In genomic region chr17:50798424-50799344, GRCh38 we compare ENCODE assay signal across 16 cellular contexts. TPM values are rescaled to one million over a fixed set of nuclear protein-coding genes. Genes with fewer than 3 reads are reported as not detected.
DNase-seq lines count a peak whose midpoint lies in the region; FAIRE-seq and TF ChIP-seq lines count a peak whose summit lies in the region.
"Had no signal": no experiment of that assay in that cellular context is flagged by ENCODE, and none has a peak within 500 bp of the region (broad histone marks: within the 10 kb centered on the region; RNA-seq: fewer than 3 reads in every experiment).

No MANE protein-coding gene starts in this region.

- H2AK5ac ChIP-seq in H1 (ENCODE audit: low read depth, low read length) = no peak overlapping the region
- peak overlapping the region; percentile 21 for H2AK5ac ChIP-seq in neuronal stem cell (ENCODE audit: low read depth, low read length)

- no peak overlapping the region for H2BK20ac ChIP-seq in H1 (ENCODE audit: low read length)

- H3K4me2 ChIP-seq in Karpas-422 (ENCODE audit: low read depth, low read length, poor library complexity, severe bottlenecking) = no peak overlapping the region
- no peak overlapping the region for H3K4me2 ChIP-seq in H1 (ENCODE audit: insufficient read depth in 1 of 2, low read depth in 2 of 2, low read length in 2 of 2)
- no peak overlapping the region for H3K4me2 ChIP-seq in neuronal stem cell (ENCODE audit: insufficient read depth, low read length, poor library complexity, severe bottlenecking)

- TF ChIP-seq EP300 in H1 (IDR thresholded peaks at IDR 0.05; ENCODE audit: borderline replicate concordance in 1 of 2, low read depth in 2 of 2, low read length in 2 of 2) = no peak

- H3K9me2 ChIP-seq in Karpas-422 (replicated peaks; ENCODE audit: insufficient read depth, low read length) = no peaks in the 10 kb centered on the region

- FAIRE-seq in H1 (lab: Jason Lieb, UNC) = no peak

- no peak overlapping the region for H3K9ac ChIP-seq in Karpas-422 (ENCODE audit: low read length)
- H3K9ac ChIP-seq in H1 (replicated peaks in 1 of 4; ENCODE audit: extremely low read depth in 1 of 4, low read depth in 3 of 4, low read length in 3 of 4) = no peak overlapping the region
- no peak overlapping the region for H3K9ac ChIP-seq in neuronal stem cell (ENCODE audit: low read depth, low read length, poor library complexity)

- H4K91ac ChIP-seq in H1 (replicated peaks; ENCODE audit: insufficient read length, low read length) (peak overlapping the region; percentile 33), neuronal stem cell (ENCODE audit: low read depth, low read length, poor library complexity) (no peak overlapping the region)

- H3K4me1 ChIP-seq in Karpas-422 (ENCODE audit: low read length) (no peaks in the 10 kb centered on the region), H1 (replicated peaks in 1 of 4; ENCODE audit: control insufficient read depth in 3 of 4, insufficient read depth in 4 of 4, low read length in 3 of 4) (peaks cover 0 to 5% (median 2%) of the 10 kb centered on the region in 4 experiments; a peak in 4 of 7 replicates), neuronal stem cell (ENCODE audit: control insufficient read depth in 2 of 2, insufficient read depth in 1 of 2, low read depth in 1 of 2, low read length in 2 of 2) (peaks cover 6 to 13% of the 10 kb centered on the region in 2 donors), BE2C (peaks cover 6% of the 10 kb centered on the region)
- H3K4me1 ChIP-seq: SJCRH30 had no signal

- no peak overlapping the region for H3K4me3 ChIP-seq in Karpas-422 (ENCODE audit: low read length)
- no peak overlapping the region for H3K4me3 ChIP-seq in H1 (ENCODE audit: extremely low read depth in 1 of 4, insufficient read depth in 2 of 4, low read depth in 3 of 4, low read length in 4 of 4)
- peak overlapping the region in 1 of 2 donors; percentile 58 for H3K4me3 ChIP-seq in neuronal stem cell (ENCODE audit: low read length in 2 of 2)
- H3K4me3 ChIP-seq in BE2C (ENCODE audit: low read depth, low read length) = no peak overlapping the region
- H3K4me3 ChIP-seq: SJCRH30 had no signal

- no peak for TF ChIP-seq POLR2A in H1 (IDR thresholded peaks at IDR 0.05; ENCODE audit: control extremely low read depth in 1 of 2, low read depth in 2 of 2, low read length in 2 of 2)

- TF ChIP-seq CTCF in H1 (IDR thresholded peaks at IDR 0.05; ENCODE audit: control extremely low read depth in 1 of 3, insufficient read depth in 1 of 3, low read depth in 1 of 3, low read length in 3 of 3) (no peak), BE2C (IDR thresholded peaks at IDR 0.05; ENCODE audit: low read depth, low read length) (no peak)

- H3K4ac ChIP-seq in H1 (replicated peaks; ENCODE audit: insufficient read length, low read depth, low read length) = no peak overlapping the region
- no peak overlapping the region for H3K4ac ChIP-seq in neuronal stem cell (ENCODE audit: low read length)

- no peaks in the 10 kb centered on the region for H3K79me1 ChIP-seq in H1 (ENCODE audit: low read depth, low read length)
- no peaks in the 10 kb centered on the region for H3K79me1 ChIP-seq in neuronal stem cell (ENCODE audit: low read depth, low read length)

- POLR2A ChIA-PET in H1 (lab: Charles Lee; ENCODE audit: partially characterized antibody) = interaction anchor here (0.8 to 1.6 kb wide), 2 partner anchors 14 to 46 kb away, joined by 3 to 4 read pairs; no protein-coding TSS in a partner anchor

- H3K14ac ChIP-seq in H1 (ENCODE audit: insufficient read length) (no peak overlapping the region), neuronal stem cell (ENCODE audit: low read length) (no peak overlapping the region)

- H3K27me3 ChIP-seq in Karpas-422 (ENCODE audit: low read length) (no peaks in the 10 kb centered on the region), H1 (replicated peaks in 1 of 4; ENCODE audit: control insufficient read depth in 3 of 4, extremely low read depth in 1 of 4, insufficient read depth in 3 of 4, low read length in 3 of 4) (no peaks in the 10 kb centered on the region), neuronal stem cell (ENCODE audit: control insufficient read depth in 3 of 3, insufficient read depth in 3 of 3, low read depth in 1 of 3, low read length in 3 of 3) (peaks cover 0 to 7% (median 0%) of the 10 kb centered on the region in 3 experiments), BE2C (no peaks in the 10 kb centered on the region)
- H3K27me3 ChIP-seq: SJCRH30 had no signal

- H3K18ac ChIP-seq in H1 (ENCODE audit: extremely low read depth, low read length) (no peak overlapping the region), neuronal stem cell (ENCODE audit: low read length) (peak overlapping the region; percentile 23)

- no peaks in the 10 kb centered on the region for H3K36me3 ChIP-seq in Karpas-422 (ENCODE audit: insufficient read depth, low read length)
- no peaks in the 10 kb centered on the region for H3K36me3 ChIP-seq in H1 (ENCODE audit: control insufficient read depth in 2 of 4, insufficient read depth in 4 of 4, low read length in 3 of 4)
- no peaks in the 10 kb centered on the region for H3K36me3 ChIP-seq in neuronal stem cell (replicated peaks in 1 of 2; ENCODE audit: control insufficient read depth in 2 of 2, insufficient read depth in 2 of 2, low read length in 2 of 2)
- no peaks in the 10 kb centered on the region for H3K36me3 ChIP-seq in BE2C
- H3K36me3 ChIP-seq: SJCRH30 had no signal

- no peak for TF ChIP-seq RAD21 in H1 (IDR thresholded peaks at IDR 0.05 in 1 of 2, conservative IDR thresholded peaks at IDR 0.05 in 1 of 2; ENCODE audit: low read depth in 2 of 2, low read length in 2 of 2)

- no peaks in the 10 kb centered on the region for H3K9me3 ChIP-seq in Karpas-422 (ENCODE audit: low read length)
- no peaks in the 10 kb centered on the region for H3K9me3 ChIP-seq in H1 (ENCODE audit: insufficient read depth in 2 of 2, low read depth in 1 of 2, low read length in 1 of 2)
- no peaks in the 10 kb centered on the region for H3K9me3 ChIP-seq in neuronal stem cell (replicated peaks in 1 of 2; ENCODE audit: control insufficient read depth in 2 of 2, insufficient read depth in 1 of 2, low read depth in 1 of 2, low read length in 2 of 2)
- H3K9me3 ChIP-seq in BE2C = no peaks in the 10 kb centered on the region
- H3K9me3 ChIP-seq: SJCRH30 had no signal

- H4K8ac ChIP-seq in H1 (ENCODE audit: extremely low read depth, insufficient read depth, low read length) (peak overlapping the region; percentile 8; the same call in 1 of the 2 replicates), neuronal stem cell (ENCODE audit: low read depth, low read length) (no peak overlapping the region)

- peak overlapping the region; percentile 94; the same call in 1 of the 2 replicates for H2BK15ac ChIP-seq in H1 (ENCODE audit: low read length)
- H2BK15ac ChIP-seq in neuronal stem cell (ENCODE audit: low read length) = peak overlapping the region; percentile 64

- H2AFZ ChIP-seq in Karpas-422 (ENCODE audit: low read length) = no peak overlapping the region
- peak overlapping the region; percentile 87; the same call in 1 of the 2 replicates for H2AFZ ChIP-seq in H1 (ENCODE audit: low read length)
- H2AFZ ChIP-seq in neuronal stem cell (ENCODE audit: low read length) = peak overlapping the region; percentile 72

- no peaks in the 10 kb centered on the region for H3K23me2 ChIP-seq in H1 (ENCODE audit: low read depth, low read length)

- CTCF ChIA-PET in H1 (lab: Charles Lee; ENCODE audit: partially characterized antibody) = interaction anchor here (0.7 to 11.5 kb wide), 10 partner anchors 11 to 53 kb away, joined by 3 to 130 read pairs (median 4); partner anchors contain the start of gene ANKRD40CL

- 86% methylated on average over 22 of the region's 22 CpGs; no CpG with 5 or more reads in 1 of the 2 experiments for WGBS in H1 (ENCODE audit: extremely low coverage in 1 of 2, insufficient coverage in 1 of 2, insufficient read length in 1 of 2, insufficient replicate concordance in 2 of 2, low coverage in 1 of 2, low lambda C conversion rate in 2 of 2, missing lambda C conversion rate in 1 of 2), 2 experiments
- WGBS in neuronal stem cell (ENCODE audit: extremely low coverage in 2 of 2, insufficient read length in 2 of 2, insufficient replicate concordance in 1 of 2), 2 donors = no CpG with 5 or more reads among the region's 22 CpGs

- DNase-seq in 8988T (peak; percentile 3), Karpas-422 (peak; percentile 12), H1 (ENCODE audit: low read depth in 1 of 2, low spot score in 2 of 2) (no peak), neuronal stem cell (ENCODE audit: low spot score) (no peak), SW480 (ENCODE audit: low spot score) (no peak), inferior parietal cortex (ENCODE audit: extremely low spot score) (no peak), BE2C (no peak)
- DNase-seq in stimulated activated CD4-positive, alpha-beta T cell treated with anti-CD3 and anti-CD28 coated beads, Interleukin-2, amount 100 ng/mL, for 24 hours = no peak
- DNase-seq: activated CD4-positive, alpha-beta T cell treated with anti-CD3 and anti-CD28 coated beads, Interleukin-2, amount 50 U/mL, for 1 hour; activated T-cell treated with anti-CD3 and anti-CD28 coated beads, Interleukin-2, amount 50 U/mL, for 48 hours; HCEC 1CT; immature natural killer cell; SJCRH30; stimulated activated naive B cell treated with anti-CD40 and anti-IgM and Interleukin-4, amounts not matched to agents 10 μg/mL and 1 μg/mL and 100 μg/mL, for 72 hours had no signal

- H4K20me1 ChIP-seq in Karpas-422 (ENCODE audit: insufficient read depth, low read depth, low read length) (no peaks in the 10 kb centered on the region), H1 (replicated peaks in 1 of 2; ENCODE audit: control insufficient read depth in 1 of 2, insufficient read depth in 2 of 2, low read length in 2 of 2) (no peaks in the 10 kb centered on the region)

- H3K27ac ChIP-seq in Karpas-422 (ENCODE audit: low read length) (no peak overlapping the region), H1 (ENCODE audit: low read depth, low read length) (no peak overlapping the region), neuronal stem cell (replicated peaks; ENCODE audit: low read length) (no peak overlapping the region)
- H3K27ac ChIP-seq: SJCRH30 had no signal

- H3K23ac ChIP-seq in H1 (ENCODE audit: insufficient read length) = no peak overlapping the region
- H3K23ac ChIP-seq in neuronal stem cell (ENCODE audit: low read depth, low read length, poor library complexity) = no peak overlapping the region

- no peak overlapping the region for H3K56ac ChIP-seq in H1 (replicated peaks; ENCODE audit: insufficient read length, low read depth, low read length)

- no peak overlapping the region for H4K5ac ChIP-seq in H1 (ENCODE audit: insufficient read length, low read depth, low read length)

- H3K79me2 ChIP-seq in Karpas-422 (ENCODE audit: low read length) (no peaks in the 10 kb centered on the region), H1 (ENCODE audit: control insufficient read depth in 1 of 2, insufficient read depth in 2 of 2, low read length in 2 of 2) (no peaks in the 10 kb centered on the region)

- H2BK120ac ChIP-seq in H1 (replicated peaks; ENCODE audit: low read depth, low read length) (no peak overlapping the region), neuronal stem cell (ENCODE audit: low read depth, low read length) (no peak overlapping the region)

- H2BK12ac ChIP-seq in H1 (ENCODE audit: low read depth, low read length) = 0 out of 2 replicates have a peak overlapping the region, but pooled peaks have one; percentile 19
- no peak overlapping the region for H2BK12ac ChIP-seq in neuronal stem cell (ENCODE audit: low read length)

- peak overlapping the region; percentile 60; the same call in 1 of the 2 replicates for H2BK5ac ChIP-seq in H1 (ENCODE audit: low read depth, low read length)
- H2BK5ac ChIP-seq in neuronal stem cell (ENCODE audit: low read length) = peak overlapping the region; percentile 30

RNA-seq across cellular contexts. Expression of gene ANKRD40CL, which starts 31.4 kb away (rescaled TPM):
- not detected in 2 replicates for total RNA-seq in Karpas-422 (2014; rRNA removed; shearing (Covaris generic); ENCODE audit: low replicate concordance)
- not detected in 2 replicates for total RNA-seq in H1 (2021; fragmentation: NEBNext Ultra II Directional; extraction: Animal tissue kit (Norgen Biotek cat#: 25700))
- not detected in 2 replicates for polyA plus RNA-seq in H1 (2011; rRNA removed)
- polyA plus RNA-seq in H1 (2011; cell fraction: cytosol; rRNA removed) = not detected
- not detected for polyA plus RNA-seq in H1 (2011; cell fraction: nucleus; rRNA removed)
- polyA plus RNA-seq in H1 (2012, experiment 1 of 2) = not detected in 4 replicates
- not detected for polyA plus RNA-seq in H1 (2012, experiment 2 of 2)
- polyA plus RNA-seq in H1 (2013, experiment 1 of 2) = not detected
- not detected for polyA plus RNA-seq in H1 (2013, experiment 2 of 2)
- not detected in 2 replicates for polyA minus RNA-seq in H1 (2011; rRNA and poly(A)+ RNA removed)
- not detected for polyA minus RNA-seq in H1 (2011; cell fraction: cytosol; rRNA and poly(A)+ RNA removed)
- polyA minus RNA-seq in H1 (2011; cell fraction: nucleus; rRNA and poly(A)+ RNA removed) = not detected
- polyA plus RNA-seq in neuronal stem cell (2013, experiment 1 of 2) = not detected
- not detected for polyA plus RNA-seq in neuronal stem cell (2013, experiment 2 of 2)
- not detected for polyA plus RNA-seq in BE2C (2012; ENCODE audit: insufficient read depth, insufficient read length, low read depth)
- total RNA-seq: glomerular endothelial cell, neural crest cell, SJCRH30 had no signal
- polyA plus RNA-seq: immature natural killer cell had no signal

RNA-seq across cellular contexts. Expression of gene WFIKKN2, which starts 36.7 kb away (rescaled TPM):
- total RNA-seq in Karpas-422 (2014; rRNA removed; shearing (Covaris generic); ENCODE audit: low replicate concordance) = not detected in 2 replicates
- total RNA-seq in H1 (2021; fragmentation: NEBNext Ultra II Directional; extraction: Animal tissue kit (Norgen Biotek cat#: 25700)) = 0.07 TPM in 1 of 2 replicates, not detected in the other
- 0.30 and 0.33 TPM in 2 replicates for polyA plus RNA-seq in H1 (2011; rRNA removed)
- 0.30 TPM for polyA plus RNA-seq in H1 (2011; cell fraction: cytosol; rRNA removed)
- polyA plus RNA-seq in H1 (2011; cell fraction: nucleus; rRNA removed) = 0.29 TPM
- polyA plus RNA-seq in H1 (2012, experiment 1 of 2) = 0.10 to 0.39 TPM (median 0.29 TPM) in 4 replicates
- polyA plus RNA-seq in H1 (2012, experiment 2 of 2) = 0.22 TPM
- 0.10 TPM for polyA plus RNA-seq in H1 (2013, experiment 1 of 2)
- polyA plus RNA-seq in H1 (2013, experiment 2 of 2) = 0.06 TPM
- 0.19 and 0.39 TPM in 2 replicates for polyA minus RNA-seq in H1 (2011; rRNA and poly(A)+ RNA removed)
- 0.29 TPM for polyA minus RNA-seq in H1 (2011; cell fraction: cytosol; rRNA and poly(A)+ RNA removed)
- polyA minus RNA-seq in H1 (2011; cell fraction: nucleus; rRNA and poly(A)+ RNA removed) = not detected
- polyA plus RNA-seq in neuronal stem cell (2013, experiment 1 of 2) = 0.03 TPM
- 0.01 TPM for polyA plus RNA-seq in neuronal stem cell (2013, experiment 2 of 2)
- 0.32 TPM for polyA plus RNA-seq in BE2C (2012; ENCODE audit: insufficient read depth, insufficient read length, low read depth)
- total RNA-seq: glomerular endothelial cell, SJCRH30 had no signal
- polyA plus RNA-seq: immature natural killer cell had no signal

Comparison
In these comparisons a context has a peak if more than half of its experiments do, and no peak if none do; other contexts are left out.
1. DNase-seq: peak in 8988T (single experiment) and Karpas-422 (single experiment); none in H1 (0 of 2), neuronal stem cell (single experiment), SW480 (single experiment), stimulated activated CD4-positive, alpha-beta T cell treated with anti-CD3 and anti-CD28 coated beads, Interleukin-2, amount 100 ng/mL, for 24 hours (0 of 2), inferior parietal cortex (single experiment) and BE2C (single experiment).